Comparison of ENCODE assay signal across 9 cellular contexts in genomic region chr18:48931680-48932461, GRCh38. TPM values are rescaled to one million over a fixed set of nuclear protein-coding genes. Genes with fewer than 3 reads are reported as not detected.
DNase-seq lines count a peak whose midpoint lies in the region; ATAC-seq, FAIRE-seq and TF ChIP-seq lines count a peak whose summit lies in the region.
"Had no signal": no experiment of that assay in that cellular context is flagged by ENCODE, and none has a peak within 500 bp of the region (broad histone marks: within the 10 kb centered on the region; RNA-seq: fewer than 3 reads in every experiment).

No MANE protein-coding gene starts in this region.

- peak overlapping the region; percentile 88 to 99 (median 93) for H3K27ac Mint-ChIP-seq in CD4-positive, CD25-positive, alpha-beta regulatory T cell
- peak overlapping the region; percentile 98 for H3K27ac Mint-ChIP-seq in activated CD4-positive, alpha-beta memory T cell treated with anti-CD3 and anti-CD28 coated beads for 36 hours

- DNase-seq in CD4-positive, CD25-positive, alpha-beta regulatory T cell: peak in 2 of 3 donors; percentile 53 to 79
- peak; percentile 85 for DNase-seq in activated CD4-positive, alpha-beta memory T cell treated with anti-CD3 and anti-CD28 coated beads for 36 hours
- DNase-seq in kidney (no peak), tibial artery (peak; percentile 19 to 62), mucosa of gallbladder (ENCODE audit: low spot score) (no peak), islet precursor cell (no peak)
- no peak for DNase-seq in NK-92 treated with Interleukin-12 subunit alpha and Interleukin-12 subunit beta, amount 100 ng/mL, for 24 hours (lab: John Stamatoyannopoulos, UW)

- peaks cover 15% of the 10 kb centered on the region for H3K36me3 Mint-ChIP-seq in CD4-positive, CD25-positive, alpha-beta regulatory T cell
- no peaks in the 10 kb centered on the region for H3K36me3 Mint-ChIP-seq in activated CD4-positive, alpha-beta memory T cell treated with anti-CD3 and anti-CD28 coated beads for 36 hours

- H3K4me1 ChIP-seq in CD4-positive, CD25-positive, alpha-beta regulatory T cell (ENCODE audit: control insufficient read depth, insufficient read depth, low read length, poor library complexity, severe bottlenecking): peaks cover 97% of the 10 kb centered on the region
- H3K4me1 ChIP-seq in HEK293 (ENCODE audit: control insufficient read depth, insufficient read depth, low read length): peaks cover 77% of the 10 kb centered on the region
- peaks cover 79 to 90% of the 10 kb centered on the region in 2 donors for H3K4me1 ChIP-seq in kidney (ENCODE audit: control insufficient read depth in 1 of 2, insufficient read depth in 1 of 2, low read depth in 1 of 2, low read length in 2 of 2)
- H3K4me1 ChIP-seq in tibial artery: peaks cover 7 to 100% (median 100%) of the 10 kb centered on the region in 4 donors

- H3K9ac ChIP-seq in kidney (ENCODE audit: low read length in 2 of 2): peak overlapping the region in 1 of 2 donors; percentile 72

- no peaks in the 10 kb centered on the region for H3K27me3 ChIP-seq in CD4-positive, CD25-positive, alpha-beta regulatory T cell (ENCODE audit: control insufficient read depth, insufficient read depth, low read length)
- no peaks in the 10 kb centered on the region for H3K27me3 ChIP-seq in tibial artery

- FAIRE-seq in kidney (lab: Jason Lieb, UNC): no peak
- FAIRE-seq: bronchial epithelial cell had no signal

- peak overlapping the region; percentile 68 to 90 (median 82) for H3K4me3 Mint-ChIP-seq in CD4-positive, CD25-positive, alpha-beta regulatory T cell
- H3K4me3 Mint-ChIP-seq in activated CD4-positive, alpha-beta memory T cell treated with anti-CD3 and anti-CD28 coated beads for 36 hours: peak overlapping the region; percentile 80

- peak overlapping the region; percentile 69 for H3K4me3 ChIP-seq in CD4-positive, CD25-positive, alpha-beta regulatory T cell (ENCODE audit: low read depth, low read length)
- H3K4me3 ChIP-seq in HEK293 (ENCODE audit: low read depth, low read length): no peak overlapping the region
- peak overlapping the region in 1 of 2 donors; percentile 37 for H3K4me3 ChIP-seq in kidney (ENCODE audit: low read length in 2 of 2)
- H3K4me3 ChIP-seq in tibial artery: peak overlapping the region; percentile 16 to 37

- no peaks in the 10 kb centered on the region for H3K9me3 ChIP-seq in CD4-positive, CD25-positive, alpha-beta regulatory T cell (ENCODE audit: control insufficient read depth in 2 of 2, low read length in 2 of 2)
- H3K9me3 ChIP-seq in HEK293 (ENCODE audit: control insufficient read depth, insufficient read depth, low read depth, low read length) (no peaks in the 10 kb centered on the region), kidney (ENCODE audit: control insufficient read depth in 1 of 2, low read length in 2 of 2) (no peaks in the 10 kb centered on the region), tibial artery (no peaks in the 10 kb centered on the region)

- H3K9me3 Mint-ChIP-seq in CD4-positive, CD25-positive, alpha-beta regulatory T cell: no peaks in the 10 kb centered on the region
- H3K9me3 Mint-ChIP-seq in activated CD4-positive, alpha-beta memory T cell treated with anti-CD3 and anti-CD28 coated beads for 36 hours: no peaks in the 10 kb centered on the region

- no peaks in the 10 kb centered on the region for H3K27me3 Mint-ChIP-seq in CD4-positive, CD25-positive, alpha-beta regulatory T cell
- no peaks in the 10 kb centered on the region for H3K27me3 Mint-ChIP-seq in activated CD4-positive, alpha-beta memory T cell treated with anti-CD3 and anti-CD28 coated beads for 36 hours

- POLR2A ChIA-PET in HEK293 (lab: Yijun Ruan, JAX): interaction anchor here (2.6 kb wide), 1 partner anchor 20 kb away, joined by 10 read pairs; no protein-coding TSS in a partner anchor
- POLR2A ChIA-PET in activated CD4-positive, alpha-beta memory T cell treated with anti-CD3 and anti-CD28 coated beads for 36 hours (lab: Charles Lee): interaction anchor here (1.1 to 3.5 kb wide), 9 partner anchors 12 to 111 kb away, joined by 4 to 24 read pairs (median 6); partner anchors contain the start of gene SMAD7

- intact Hi-C loops in activated CD4-positive, alpha-beta memory T cell treated with anti-CD3 and anti-CD28 coated beads for 36 hours (cut with micrococcal nuclease): loop anchor here (1.0 to 10.0 kb wide), 7 partner anchors 8 to 1353 kb away; partner anchors contain the start of genes CXXC1 and MBD1
- intact Hi-C loops in kidney (cut with DNase I): no loop called here
- intact Hi-C loops in tibial artery (cut with DNase I; ENCODE audit: low total_unique reads): no loop called here

- peaks cover 28 to 99% (median 75%) of the 10 kb centered on the region in 4 donors for H3K4me1 Mint-ChIP-seq in CD4-positive, CD25-positive, alpha-beta regulatory T cell
- H3K4me1 Mint-ChIP-seq in activated CD4-positive, alpha-beta memory T cell treated with anti-CD3 and anti-CD28 coated beads for 36 hours (ENCODE audit: low read depth): peaks cover 94% of the 10 kb centered on the region

- TF ChIP-seq CTCF in HEK293 (tag by site-specific recombination; IDR thresholded peaks at IDR 0.05): no peak
- TF ChIP-seq CTCF in kidney (IDR thresholded peaks at IDR 0.05; ENCODE audit: borderline replicate concordance, extremely low read depth, insufficient read depth): no peak
- no peak for TF ChIP-seq CTCF in tibial artery (IDR thresholded peaks at IDR 0.05)

- ATAC-seq in CD4-positive, CD25-positive, alpha-beta regulatory T cell (ENCODE audit: low read depth in 2 of 2): peak; percentile 38 to 45

- peaks cover 5% of the 10 kb centered on the region for H3K36me3 ChIP-seq in CD4-positive, CD25-positive, alpha-beta regulatory T cell (ENCODE audit: control insufficient read depth, insufficient read depth, low read length)
- peaks cover 0 to 41% of the 10 kb centered on the region in 2 experiments; a peak in 2 of 3 replicates for H3K36me3 ChIP-seq in HEK293 (ENCODE audit: control insufficient read depth in 2 of 2, insufficient read depth in 1 of 2, low read length in 2 of 2)
- H3K36me3 ChIP-seq in kidney (ENCODE audit: control insufficient read depth in 1 of 2, insufficient read depth in 2 of 2, low read length in 2 of 2): no peaks in the 10 kb centered on the region
- no peaks in the 10 kb centered on the region for H3K36me3 ChIP-seq in tibial artery

- CTCF ChIA-PET in HEK293 (lab: Yijun Ruan, JAX): interaction anchor here (0.6 to 0.7 kb wide), 2 partner anchors 13 to 46 kb away, joined by 3 read pairs; no protein-coding TSS in a partner anchor
- CTCF ChIA-PET in activated CD4-positive, alpha-beta memory T cell treated with anti-CD3 and anti-CD28 coated beads for 36 hours (lab: Charles Lee): interaction anchor here (0.6 to 1.9 kb wide), 5 partner anchors 15 to 76 kb away, joined by 3 to 6 read pairs (median 5); partner anchors contain the start of gene SMAD7

- peak overlapping the region; percentile 73 for H3K27ac ChIP-seq in CD4-positive, CD25-positive, alpha-beta regulatory T cell (ENCODE audit: insufficient read depth, low read length, poor library complexity, severe bottlenecking)
- H3K27ac ChIP-seq in HEK293 (ENCODE audit: extremely low read depth, low read depth, low read length): peak overlapping the region; percentile 80
- H3K27ac ChIP-seq in kidney (ENCODE audit: low read depth in 2 of 2, low read length in 2 of 2): peak overlapping the region; percentile 4 to 64
- H3K27ac ChIP-seq in tibial artery: peak overlapping the region; percentile 88 to 99

TF ChIP-seq in HEK293, 187 proteins besides CTCF, POLR2A, EP300 and RAD21 (continues in another document):
- 0 out of 2 replicates have a peak, but pooled peaks have one; percentile 19 for TF ChIP-seq KLF17 (tag by site-specific recombination; IDR thresholded peaks at IDR 0.05)
- TF ChIP-seq ZNF221 (tag by site-specific recombination; IDR thresholded peaks at IDR 0.05; ENCODE audit: borderline replicate concordance): no peak
- TF ChIP-seq ZNF148 (tag by site-specific recombination; IDR thresholded peaks at IDR 0.05; ENCODE audit: borderline replicate concordance): no peak
- no peak for TF ChIP-seq ZBTB7A (tag by site-specific recombination; IDR thresholded peaks at IDR 0.05; ENCODE audit: low read depth)

RNA-seq across cellular contexts. Expression of gene SMAD7, which starts 18.9 kb away (rescaled TPM):
- 64.0 TPM for total RNA-seq in CD4-positive, CD25-positive, alpha-beta regulatory T cell
- 1 to 10 TPM; 1.7 to 7.2 (median 6.3) TPM for polyA plus RNA-seq in CD4-positive, CD25-positive, alpha-beta regulatory T cell
- 10 to 100 TPM; 13.6 to 14.4 TPM for total RNA-seq in activated CD4-positive, alpha-beta memory T cell treated with anti-CD3 and anti-CD28 coated beads for 36 hours
- total RNA-seq in kidney (32.6 TPM), mucosa of gallbladder (20.0 TPM)
- polyA plus RNA-seq in kidney (ENCODE audit: insufficient read depth, low read depth, low replicate concordance): 17.3 TPM

Comparison
In these comparisons a context has a peak if more than half of its experiments do, and no peak if none do; other contexts are left out.
1. DNase-seq: peak in CD4-positive, CD25-positive, alpha-beta regulatory T cell (2 of 3), activated CD4-positive, alpha-beta memory T cell treated with anti-CD3 and anti-CD28 coated beads for 36 hours (single experiment) and tibial artery (2 of 2); none in kidney (single experiment), NK-92 treated with Interleukin-12 subunit alpha and Interleukin-12 subunit beta, amount 100 ng/mL, for 24 hours (single experiment), mucosa of gallbladder (single experiment) and islet precursor cell (single experiment).
2. H3K27ac ChIP-seq: peak in every context shown above with its lines; median percentile 94 in tibial artery; 80 in HEK293; 73 in CD4-positive, CD25-positive, alpha-beta regulatory T cell; 34 in kidney.